In genomic region chr17:14926526-14927122, GRCh38 we compare ENCODE assay signal across 8 cellular contexts.
DNase-seq lines count a peak whose midpoint lies in the region; ATAC-seq and TF ChIP-seq lines count a peak whose summit lies in the region.

No MANE protein-coding gene starts in this region.

- H3K4me1 ChIP-seq in left lung, result no peaks in the 10 kb centered on the region

- no peaks in the 10 kb centered on the region for H3K27me3 ChIP-seq in left lung

- TF ChIP-seq CTCF in WI38 (IDR thresholded peaks at IDR 0.05; ENCODE audit: low read depth, low read length) (peak; percentile 60), left lung (IDR thresholded peaks at IDR 0.05) (peak; percentile 59 to 65)

- no peak overlapping the region for H3K4me3 ChIP-seq in WI38 (ENCODE audit: low read depth, low read length)
- no peak overlapping the region for H3K4me3 ChIP-seq in left lung

- H3K9me3 ChIP-seq in left lung, result peaks cover 0 to 6% of the 10 kb centered on the region in 2 donors

- no peaks in the 10 kb centered on the region for H3K36me3 ChIP-seq in left lung

- DNase-seq in DMS79 treated with DMSO at 0.1 percent for 48 hours (lab: John Stamatoyannopoulos, UW), result peak; percentile 1
- DNase-seq in DMS79 (lab: John Stamatoyannopoulos, UW), result no peak
- DNase-seq in NCI-H1417 treated with DMSO at 0.1 percent for 48 hours (lab: John Stamatoyannopoulos, UW), result peak; percentile 7
- DNase-seq in caudate nucleus (lab: John Stamatoyannopoulos, UW), result peak in 31 of 61 donors; percentile 0 to 67 (median 9)
- DNase-seq in left lung, result no peak
- peak; percentile 42 for DNase-seq in stimulated activated CD8-positive, alpha-beta memory T cell treated with anti-CD3 and anti-CD28 coated beads, Interleukin-12 subunit alpha, Interleukin-12 subunit beta, amount 100 ng/mL, for 1 hour (ENCODE audit: low read depth)

- intact Hi-C loops in left lung (cut with DNase I), result no loop called here

- H3K27ac ChIP-seq in caudate nucleus (ENCODE audit: low read depth, low read length), result no peak overlapping the region
- no peak overlapping the region for H3K27ac ChIP-seq in left lung

- ATAC-seq in left lung, result peak; percentile 75
- no peak for ATAC-seq in GM21529 (IDR thresholded peaks at IDR 0.05; ENCODE audit: unreplicated experiment)

Comparison
In these comparisons a context has a peak if more than half of its experiments do, and no peak if none do; other contexts are left out.
1. DNase-seq: peak in DMS79 treated with DMSO at 0.1 percent for 48 hours (single experiment), NCI-H1417 treated with DMSO at 0.1 percent for 48 hours (single experiment), caudate nucleus (31 of 61) and stimulated activated CD8-positive, alpha-beta memory T cell treated with anti-CD3 and anti-CD28 coated beads, Interleukin-12 subunit alpha, Interleukin-12 subunit beta, amount 100 ng/mL, for 1 hour (single experiment); none in DMS79 (single experiment) and left lung (0 of 2).